In genomic region chr5:54883374-54884194, GRCh38 we compare ENCODE assay signal across 8 cellular contexts.
DNase-seq lines count a peak whose midpoint lies in the region; ATAC-seq and TF ChIP-seq lines count a peak whose summit lies in the region.

No MANE protein-coding gene starts in this region.

- in situ Hi-C loops in mammary epithelial cell (cut with MboI; ENCODE audit: low sequenced_read_pairs in 2 of 2): no loop called here

- peaks cover 16% of the 10 kb centered on the region for H3K27me3 ChIP-seq in mammary epithelial cell (ENCODE audit: insufficient read depth, low read length)

- DNase-seq in T-helper 2 cell treated with Interferon-gamma antibody and Interleukin-4, amounts not matched to agents 5 μg/mL and 100 μg/mL, for 36 hours (ENCODE audit: low spot score): no peak
- no peak for DNase-seq in T-helper 2 cell
- DNase-seq in mammary epithelial cell: no peak
- DNase-seq in kidney tubule cell (ENCODE audit: low spot score): peak; percentile 68
- no peak for DNase-seq in stimulated activated naive B cell treated with anti-CD40 and anti-IgM and Interleukin-4, amounts not matched to agents 10 μg/mL and 1 μg/mL and 100 μg/mL, for 72 hours
- DNase-seq in NCI-H1694 treated with DMSO at 0.1 percent for 48 hours (lab: John Stamatoyannopoulos, UW): no peak
- DNase-seq in activated CD8-positive, alpha-beta memory T cell treated with anti-CD3 and anti-CD28 coated beads for 24 hours: no peak
- DNase-seq in HUDEP-2 (lab: John Stamatoyannopoulos, UW; ENCODE audit: unreplicated experiment in 76 of 76): no peak

- dilution Hi-C loops in mammary epithelial cell (cut with HindIII; ENCODE audit: low sequenced_read_pairs): no loop called here

- H3K27me3 Mint-ChIP-seq in T-helper 2 cell treated with Interferon-gamma antibody and Interleukin-4, amounts not matched to agents 5 μg/mL and 100 μg/mL, for 36 hours (ENCODE audit: low read depth): peaks cover 77% of the 10 kb centered on the region
- H3K27me3 Mint-ChIP-seq in stimulated activated naive B cell treated with anti-CD40 and anti-IgM and Interleukin-4, amounts not matched to agents 10 μg/mL and 1 μg/mL and 100 μg/mL, for 72 hours: peaks cover 67 to 80% of the 10 kb centered on the region in 2 donors

- H3K27ac ChIP-seq in mammary epithelial cell (ENCODE audit: insufficient read depth, low read depth, low read length): no peak overlapping the region

- H2AFZ ChIP-seq in mammary epithelial cell (ENCODE audit: low read depth, low read length): peak overlapping the region; percentile 37

- H3K4me1 Mint-ChIP-seq in T-helper 2 cell treated with Interferon-gamma antibody and Interleukin-4, amounts not matched to agents 5 μg/mL and 100 μg/mL, for 36 hours (ENCODE audit: low read depth): peaks cover 14% of the 10 kb centered on the region
- peaks cover 9 to 16% of the 10 kb centered on the region in 2 donors for H3K4me1 Mint-ChIP-seq in stimulated activated naive B cell treated with anti-CD40 and anti-IgM and Interleukin-4, amounts not matched to agents 10 μg/mL and 1 μg/mL and 100 μg/mL, for 72 hours

- no peak for TF ChIP-seq CTCF in mammary epithelial cell (conservative IDR thresholded peaks at IDR 0.05 in 1 of 2, IDR thresholded peaks at IDR 0.05 in 1 of 2; ENCODE audit: extremely low read depth in 1 of 2, insufficient read depth in 1 of 2, low read depth in 1 of 2, low read length in 2 of 2)

- H3K4me1 ChIP-seq in mammary epithelial cell (ENCODE audit: insufficient read depth, low read length): peaks cover 19% of the 10 kb centered on the region

- CTCF ChIA-PET in mammary epithelial cell (lab: Charles Lee; ENCODE audit: low non-redundant PET): no interaction called here

- H3K4me2 ChIP-seq in mammary epithelial cell (ENCODE audit: insufficient read depth, low read depth, low read length): peak overlapping the region; percentile 58

- H3K27ac Mint-ChIP-seq in T-helper 2 cell treated with Interferon-gamma antibody and Interleukin-4, amounts not matched to agents 5 μg/mL and 100 μg/mL, for 36 hours: no peak overlapping the region
- peak overlapping the region; percentile 75 for H3K27ac Mint-ChIP-seq in stimulated activated naive B cell treated with anti-CD40 and anti-IgM and Interleukin-4, amounts not matched to agents 10 μg/mL and 1 μg/mL and 100 μg/mL, for 72 hours

- intact Hi-C loops in mammary epithelial cell (cut with micrococcal nuclease): no loop called here

- H3K9me3 Mint-ChIP-seq in T-helper 2 cell treated with Interferon-gamma antibody and Interleukin-4, amounts not matched to agents 5 μg/mL and 100 μg/mL, for 36 hours: no peaks in the 10 kb centered on the region
- peaks cover 0 to 2% of the 10 kb centered on the region in 2 donors for H3K9me3 Mint-ChIP-seq in stimulated activated naive B cell treated with anti-CD40 and anti-IgM and Interleukin-4, amounts not matched to agents 10 μg/mL and 1 μg/mL and 100 μg/mL, for 72 hours

- H3K79me2 ChIP-seq in mammary epithelial cell (ENCODE audit: insufficient read depth, low read length): no peaks in the 10 kb centered on the region

- H3K9me3 ChIP-seq in mammary epithelial cell (replicated peaks; ENCODE audit: insufficient read depth, low read length): no peaks in the 10 kb centered on the region

- ATAC-seq in stimulated activated naive B cell treated with anti-CD40 and anti-IgM and Interleukin-4, amounts not matched to agents 10 μg/mL and 1 μg/mL and 100 μg/mL, for 72 hours (replicated peaks): peak; percentile 51 to 60

- WGBS in mammary epithelial cell (ENCODE audit: low coverage, missing lambda C conversion rate): 48% methylated on average over 12 of the region's 75 CpGs

- peak overlapping the region in 1 of 3 experiments; percentile 3 for H3K4me3 ChIP-seq in mammary epithelial cell (replicated peaks in 1 of 3; ENCODE audit: insufficient read depth in 1 of 3, low read depth in 2 of 3, low read length in 3 of 3)

- H4K20me1 ChIP-seq in mammary epithelial cell (ENCODE audit: insufficient read depth, low read length): no peaks in the 10 kb centered on the region

- no peak overlapping the region for H3K9ac ChIP-seq in mammary epithelial cell (ENCODE audit: insufficient read depth, low read length)

- no TSS peak for BruUV-seq in mammary epithelial cell (replicated peaks; lab: Mats Ljungman, UMichigan)

- H3K36me3 ChIP-seq in mammary epithelial cell (ENCODE audit: insufficient read depth, low read length): no peaks in the 10 kb centered on the region

- H3K4me3 Mint-ChIP-seq in T-helper 2 cell treated with Interferon-gamma antibody and Interleukin-4, amounts not matched to agents 5 μg/mL and 100 μg/mL, for 36 hours: peak overlapping the region; percentile 69
- H3K4me3 Mint-ChIP-seq in stimulated activated naive B cell treated with anti-CD40 and anti-IgM and Interleukin-4, amounts not matched to agents 10 μg/mL and 1 μg/mL and 100 μg/mL, for 72 hours: peak overlapping the region; percentile 83 to 85

- no peaks in the 10 kb centered on the region for H3K36me3 Mint-ChIP-seq in T-helper 2 cell treated with Interferon-gamma antibody and Interleukin-4, amounts not matched to agents 5 μg/mL and 100 μg/mL, for 36 hours (ENCODE audit: low read depth)
- H3K36me3 Mint-ChIP-seq in stimulated activated naive B cell treated with anti-CD40 and anti-IgM and Interleukin-4, amounts not matched to agents 10 μg/mL and 1 μg/mL and 100 μg/mL, for 72 hours: no peaks in the 10 kb centered on the region
